ENCODE assay signal across 9 cellular contexts in the genomic region with DNA sequence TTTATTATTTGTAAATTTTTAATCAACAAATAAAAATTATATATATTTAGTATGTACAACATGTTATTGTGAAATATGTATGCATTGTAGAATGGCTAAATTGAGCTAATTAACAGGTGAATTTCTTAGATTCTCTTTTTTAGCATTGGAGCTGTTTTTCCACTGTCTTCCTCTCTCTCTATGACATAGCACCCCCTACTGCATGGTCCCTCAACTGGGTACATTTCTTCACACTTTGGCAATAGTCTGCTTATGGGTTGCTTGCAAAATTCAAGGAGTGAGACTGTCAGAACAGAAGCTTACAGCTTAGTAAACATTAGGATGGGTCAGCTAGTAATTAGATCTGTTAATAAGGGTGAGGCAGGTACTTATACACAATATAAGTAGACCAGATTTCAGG.
DNase-seq lines count a peak whose midpoint lies in the region; ATAC-seq and TF ChIP-seq lines count a peak whose summit lies in the region.
"Had no signal": no experiment of that assay in that cellular context is flagged by ENCODE, and none has a peak within 500 bp of the region (broad histone marks: within the 10 kb centered on the region; RNA-seq: fewer than 3 reads in every experiment).

No MANE protein-coding gene starts in this region.

- H3K4me3 ChIP-seq in HCT116 (replicated peaks in 1 of 2; ENCODE audit: low read depth in 1 of 2, low read length in 2 of 2): no peak overlapping the region
- H3K4me3 ChIP-seq in foreskin fibroblast (ENCODE audit: low read depth in 1 of 2, low read length in 2 of 2): no peak overlapping the region
- no peak overlapping the region for H3K4me3 ChIP-seq in transverse colon
- H3K4me3 ChIP-seq: SJCRH30 had no signal

- no peaks in the 10 kb centered on the region for H3K79me2 ChIP-seq in HCT116 (ENCODE audit: insufficient read depth, low read length)

- TF ChIP-seq RAD21 in HCT116 (IDR thresholded peaks at IDR 0.05; ENCODE audit: low read depth): peak; percentile 84

- no TSS peak for BruUV-seq in HCT116 (replicated peaks; lab: Mats Ljungman, UMichigan)

- H2AFZ ChIP-seq in HCT116 (ENCODE audit: low read depth, low read length, poor library complexity, severe bottlenecking): no peak overlapping the region

- H3K9me2 ChIP-seq in HCT116 (ENCODE audit: insufficient read depth): no peaks in the 10 kb centered on the region

- H3K27ac ChIP-seq in 22Rv1 (no peak overlapping the region), HCT116 (ENCODE audit: low read depth, low read length) (no peak overlapping the region), substantia nigra (ENCODE audit: low read depth, low read length, poor library complexity, severe bottlenecking) (no peak overlapping the region), transverse colon (no peak overlapping the region)
- H3K27ac ChIP-seq: SJCRH30 had no signal

- no peak for TF ChIP-seq EP300 in transverse colon (IDR thresholded peaks at IDR 0.05; ENCODE audit: low read depth)

- H3K27me3 ChIP-seq in HCT116 (ENCODE audit: insufficient read depth, low read length) (no peaks in the 10 kb centered on the region), transverse colon (no peaks in the 10 kb centered on the region)
- H3K27me3 ChIP-seq: SJCRH30 had no signal

- no peak overlapping the region for H3K9ac ChIP-seq in HCT116 (ENCODE audit: low read length)

- H3K4me1 ChIP-seq in HCT116 (ENCODE audit: control insufficient read depth in 1 of 2, insufficient read depth in 2 of 2, low read length in 2 of 2) (no peaks in the 10 kb centered on the region), transverse colon (no peaks in the 10 kb centered on the region)
- H3K4me1 ChIP-seq: SJCRH30 had no signal

- TF ChIP-seq POLR2A in HCT116 (IDR thresholded peaks at IDR 0.05; ENCODE audit: borderline replicate concordance, extremely low read depth, insufficient read depth, insufficient read length) (no peak), transverse colon (IDR thresholded peaks at IDR 0.05) (no peak)

- H4K20me1 ChIP-seq in HCT116 (ENCODE audit: insufficient read depth): no peaks in the 10 kb centered on the region

- POLR2A ChIA-PET in HCT116 (lab: Charles Lee): no interaction called here

- H3K36me3 ChIP-seq in HCT116 (ENCODE audit: control insufficient read depth in 1 of 2, insufficient read depth in 2 of 2, low read length in 2 of 2) (no peaks in the 10 kb centered on the region), transverse colon (no peaks in the 10 kb centered on the region)
- H3K36me3 ChIP-seq: SJCRH30 had no signal

- no peak overlapping the region for H3K4me2 ChIP-seq in HCT116 (ENCODE audit: low read length)

- in situ Hi-C loops in G401 (cut with HindIII; ENCODE audit: low sequenced_read_pairs): no loop called here
- in situ Hi-C loops in transverse colon (cut with MboI; ENCODE audit: low pct_ligation_motif_present in 1 of 4, low pct_unique_long_range_greater_than_20kb in 1 of 4, low sequenced_read_pairs in 3 of 4): no loop called here

- intact Hi-C loops in HCT116 (cut with micrococcal nuclease) (loop anchor here (2.0 to 5.0 kb wide), 3 partner anchors 652 to 957 kb away; no protein-coding TSS in a partner anchor), transverse colon (cut with DNase I; ENCODE audit: low total_unique reads) (no loop called here)

- TF ChIP-seq CTCF in 22Rv1 (IDR thresholded peaks at IDR 0.05): peak; percentile 73
- TF ChIP-seq CTCF in HCT116 (IDR thresholded peaks at IDR 0.05 in 2 of 3, conservative IDR thresholded peaks at IDR 0.05 in 1 of 3; ENCODE audit: borderline replicate concordance in 1 of 3, insufficient read depth in 1 of 3, low read depth in 2 of 3, low read length in 2 of 3): peak; percentile 65 to 69 (median 66); a peak in 5 of 6 replicates
- peak; percentile 30 for TF ChIP-seq CTCF in foreskin fibroblast (IDR thresholded peaks at IDR 0.05; ENCODE audit: low read depth, low read length)
- no peak for TF ChIP-seq CTCF in transverse colon (IDR thresholded peaks at IDR 0.05)

- CTCF ChIA-PET in HCT116 (lab: Charles Lee): interaction anchor here (0.8 to 1.4 kb wide), 11 partner anchors 10 to 992 kb away, joined by 3 to 12 read pairs (median 3); a partner anchor contains a TSS

- RAD21 ChIA-PET in HCT116 (lab: Charles Lee; ENCODE audit: low non-redundant PET in 1 of 2, low total read pairs in 2 of 2, uncharacterized antibody in 2 of 2, unreplicated experiment in 2 of 2): interaction anchor here (0.5 to 1.1 kb wide), 4 partner anchors 9 to 988 kb away, joined by 3 read pairs; no protein-coding TSS in a partner anchor

- H3K9me3 ChIP-seq in HCT116 (ENCODE audit: control insufficient read depth in 1 of 2, insufficient read depth in 1 of 2, low read depth in 1 of 2, low read length in 2 of 2) (no peaks in the 10 kb centered on the region), transverse colon (no peaks in the 10 kb centered on the region)
- H3K9me3 ChIP-seq: SJCRH30 had no signal

- peak; percentile 82 for ATAC-seq in HCT116
- ATAC-seq in GM18858 (IDR thresholded peaks at IDR 0.05; ENCODE audit: unreplicated experiment): no peak

- DNase-seq in HCT116 (ENCODE audit: low read depth, low spot score) (peak; percentile 39), RPMI7951 (ENCODE audit: low read depth) (peak; percentile 0), foreskin fibroblast (peak in 1 of 2 donors; percentile 16), substantia nigra (lab: John Stamatoyannopoulos, UW) (no peak), G401 (ENCODE audit: low spot score) (no peak), transverse colon (no peak)

TF ChIP-seq in HCT116, 20 proteins besides CTCF, POLR2A, EP300 and RAD21:
- TF ChIP-seq JUND (IDR thresholded peaks at IDR 0.05): no peak
- peak; percentile 23; the same call in 1 of the 2 replicates for TF ChIP-seq CBX3 (IDR thresholded peaks at IDR 0.05; ENCODE audit: low read depth)

Comparison
In these comparisons a context has a peak if more than half of its experiments do, and no peak if none do; other contexts are left out.
1. CTCF ChIP-seq: peak in 22Rv1 (single experiment), HCT116 (3 of 3) and foreskin fibroblast (single experiment); none in transverse colon (0 of 5).
2. DNase-seq: peak in HCT116 (single experiment) and RPMI7951 (single experiment); none in substantia nigra (0 of 49), G401 (single experiment) and transverse colon (single experiment).